In the genomic region with DNA sequence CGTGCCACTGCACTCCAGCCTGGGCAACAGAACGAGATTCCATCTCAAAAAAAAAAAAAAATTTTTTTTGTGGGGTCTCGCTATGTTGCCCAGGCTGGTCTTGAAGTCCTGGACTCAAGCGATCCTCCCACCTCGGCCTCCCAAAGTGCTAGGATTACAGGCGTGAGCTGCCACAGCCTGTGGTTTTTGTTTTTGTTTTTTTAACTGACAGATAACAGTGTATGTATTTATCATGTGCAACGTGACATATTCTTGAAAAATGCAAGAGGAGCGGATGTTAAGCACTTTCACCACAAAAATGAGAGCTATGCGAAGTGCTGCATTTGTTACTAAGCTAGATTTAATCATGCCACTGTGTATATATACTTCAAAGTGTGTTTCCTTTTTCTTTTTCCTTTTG, we compare ENCODE assay signal across 9 cellular contexts. TPM values are rescaled to one million over a fixed set of nuclear protein-coding genes. Genes with fewer than 3 reads are reported as not detected.
DNase-seq lines count a peak whose midpoint lies in the region; ATAC-seq, FAIRE-seq and TF ChIP-seq lines count a peak whose summit lies in the region.
"Had no signal": no experiment of that assay in that cellular context is flagged by ENCODE, and none has a peak within 500 bp of the region (broad histone marks: within the 10 kb centered on the region; RNA-seq: fewer than 3 reads in every experiment).

No MANE protein-coding gene starts in this region.

- peak overlapping the region; percentile 64 for H3K27ac ChIP-seq in SJCRH30

- H3K4me1 ChIP-seq in SJCRH30 = peaks cover 9% of the 10 kb centered on the region

- H3K9me3 ChIP-seq in SJCRH30 (replicated peaks) = no peaks in the 10 kb centered on the region

- peak; percentile 8 for FAIRE-seq in GM19239 (lab: Jason Lieb, UNC)

- TF ChIP-seq CTCF in fibroblast of mammary gland (conservative IDR thresholded peaks at IDR 0.05; ENCODE audit: control insufficient read depth, insufficient read depth, low read depth, low read length) = no peak

- H3K4me3 ChIP-seq in SJCRH30 (no peak overlapping the region), fibroblast of mammary gland (ENCODE audit: control insufficient read depth, low read depth, low read length) (no peak overlapping the region), skeletal muscle cell (ENCODE audit: low read depth, low read length) (no peak overlapping the region)

- ATAC-seq in GM21717 (IDR thresholded peaks at IDR 0.05; ENCODE audit: unreplicated experiment) (no peak), HG03025 (IDR thresholded peaks at IDR 0.05; ENCODE audit: low FRiP score, unreplicated experiment) (no peak)

- DNase-seq in GM19239 (ENCODE audit: insufficient read length, low spot score) (no peak), SJCRH30 (peak; percentile 41 to 58), fibroblast of mammary gland (ENCODE audit: low read depth) (peak; percentile 69), skeletal muscle cell (ENCODE audit: low read depth) (peak; percentile 59), mucosa of gallbladder (ENCODE audit: low spot score) (no peak), NOMO-1 (lab: John Stamatoyannopoulos, UW; ENCODE audit: unreplicated experiment in 2 of 2) (no peak)
- DNase-seq: NCI-H1048 had no signal

- H3K27me3 ChIP-seq in SJCRH30 = no peaks in the 10 kb centered on the region

- H3K36me3 ChIP-seq in SJCRH30 = no peaks in the 10 kb centered on the region

RNA-seq across cellular contexts. Expression of a gene that starts 49.0 kb away (rescaled TPM):
- 18.4 and 19.2 TPM in 2 replicates for total RNA-seq in SJCRH30 (2014; rRNA removed; shearing (Covaris generic))
- 91.3 TPM for total RNA-seq in mucosa of gallbladder

Comparison
In these comparisons a context has a peak if more than half of its experiments do, and no peak if none do; other contexts are left out.
1. DNase-seq: peak in SJCRH30 (2 of 2), fibroblast of mammary gland (single experiment) and skeletal muscle cell (single experiment); none in GM19239 (single experiment), mucosa of gallbladder (single experiment) and NOMO-1 (0 of 2).